ENCODE assay signal across 10 cellular contexts in the genomic region with DNA sequence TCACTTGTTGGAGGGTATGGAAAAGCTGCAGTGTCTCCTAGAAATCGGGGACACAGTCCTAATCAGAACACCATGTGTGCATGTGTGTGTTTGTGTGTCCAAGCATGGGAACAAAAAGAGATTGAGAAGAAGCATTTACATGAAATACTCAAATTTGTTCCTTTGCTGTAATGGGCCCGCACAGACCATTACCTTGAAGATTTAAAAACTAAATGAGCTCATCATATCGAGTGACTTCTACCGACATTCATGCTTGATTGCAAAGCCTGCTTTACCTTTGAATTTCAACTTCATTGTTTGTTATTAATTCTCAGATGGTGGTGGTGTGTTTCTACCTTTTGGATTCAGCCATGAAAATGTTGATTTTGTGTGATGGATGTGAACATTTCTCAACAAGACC.
DNase-seq lines count a peak whose midpoint lies in the region; ATAC-seq, FAIRE-seq and TF ChIP-seq lines count a peak whose summit lies in the region.
"Had no signal": no experiment of that assay in that cellular context is flagged by ENCODE, and none has a peak within 500 bp of the region (broad histone marks: within the 10 kb centered on the region; RNA-seq: fewer than 3 reads in every experiment).

No MANE protein-coding gene starts in this region.

- peak overlapping the region; percentile 51 for H3K4me3 ChIP-seq in DOHH2 (ENCODE audit: low read length)
- no peak overlapping the region for H3K4me3 ChIP-seq in spleen
- no peak overlapping the region for H3K4me3 ChIP-seq in kidney (ENCODE audit: low read length in 2 of 2)

- intact Hi-C loops in spleen (cut with DNase I; ENCODE audit: low total_unique reads): no loop called here
- intact Hi-C loops in kidney (cut with DNase I): loop anchor here (10.0 kb wide), 1 partner anchor 102 kb away; no protein-coding TSS in a partner anchor

- DNase-seq in T-helper 17 cell (no peak), fibroblast of peridontal ligament (ENCODE audit: extremely low read depth) (peak; percentile 1), spleen (no peak), occipital lobe (lab: John Stamatoyannopoulos, UW) (no peak), SW480 (ENCODE audit: low spot score) (no peak), kidney (no peak)
- no peak for DNase-seq in stimulated activated CD4-positive, alpha-beta T cell treated with anti-CD3 and anti-CD28 coated beads, Interleukin-12 subunit alpha, Interleukin-12 subunit beta, amount 100 ng/mL, for 4 hours
- DNase-seq: activated T-cell treated with anti-CD3 and anti-CD28 coated beads, Interleukin-2, amount 50 U/mL, for 48 hours had no signal

- H3K36me3 Mint-ChIP-seq in T-helper 17 cell (ENCODE audit: low read depth): no peaks in the 10 kb centered on the region

- H3K27ac Mint-ChIP-seq in T-helper 17 cell: peak overlapping the region; percentile 93
- H3K27ac Mint-ChIP-seq: progenitor cell of endocrine pancreas had no signal

- H3K27me3 ChIP-seq in DOHH2 (ENCODE audit: control insufficient read depth, low read length) (no peaks in the 10 kb centered on the region), spleen (replicated peaks in 1 of 7) (no peaks in the 10 kb centered on the region)

- peak overlapping the region; percentile 67 for H3K4me2 ChIP-seq in DOHH2 (ENCODE audit: low read length)

- H3K4me1 Mint-ChIP-seq in T-helper 17 cell: peaks cover 64% of the 10 kb centered on the region

- no peaks in the 10 kb centered on the region for H3K9me3 ChIP-seq in DOHH2 (ENCODE audit: control insufficient read depth, insufficient read depth, low read length)
- H3K9me3 ChIP-seq in T-helper 17 cell (ENCODE audit: control insufficient read depth, low read length, poor library complexity, severe bottlenecking): no peaks in the 10 kb centered on the region
- no peaks in the 10 kb centered on the region for H3K9me3 ChIP-seq in spleen
- H3K9me3 ChIP-seq in kidney (ENCODE audit: control insufficient read depth in 1 of 2, low read length in 2 of 2): no peaks in the 10 kb centered on the region

- H3K4me1 ChIP-seq in DOHH2 (ENCODE audit: control insufficient read depth, low read length) (peaks cover 74% of the 10 kb centered on the region), spleen (peaks cover 59 to 100% (median 98%) of the 10 kb centered on the region in 6 donors), kidney (ENCODE audit: control insufficient read depth in 1 of 2, insufficient read depth in 1 of 2, low read depth in 1 of 2, low read length in 2 of 2) (peaks cover 85 to 92% of the 10 kb centered on the region in 2 donors)

- no peak for ATAC-seq in T-helper 17 cell

- peaks cover 3% of the 10 kb centered on the region for H3F3A ChIP-seq in DOHH2 (ENCODE audit: control insufficient read depth, insufficient read depth)

- peak overlapping the region; percentile 78 for H3K4me3 Mint-ChIP-seq in T-helper 17 cell

- no peaks in the 10 kb centered on the region for H3K9me2 ChIP-seq in DOHH2 (replicated peaks; ENCODE audit: control insufficient read depth, low read length)

- no peaks in the 10 kb centered on the region for H3K79me2 ChIP-seq in DOHH2 (ENCODE audit: control insufficient read depth, low read length)

- H3K27ac ChIP-seq in DOHH2 (ENCODE audit: low read depth, low read length) (peak overlapping the region; percentile 67), spleen (peak overlapping the region; percentile 8 to 92 (median 87)), kidney (ENCODE audit: low read depth in 2 of 2, low read length in 2 of 2) (peak overlapping the region in 1 of 2 donors; percentile 28)

- no peak for FAIRE-seq in kidney (lab: Jason Lieb, UNC)

- no peak for TF ChIP-seq POLR2A in spleen (IDR thresholded peaks at IDR 0.05)

- TF ChIP-seq CTCF in DOHH2 (IDR thresholded peaks at IDR 0.05; ENCODE audit: low read depth, low read length, poor library complexity, severe bottlenecking): no peak
- no peak for TF ChIP-seq CTCF in spleen (IDR thresholded peaks at IDR 0.05 in 8 of 11, conservative IDR thresholded peaks at IDR 0.05 in 3 of 11)
- TF ChIP-seq CTCF in kidney (IDR thresholded peaks at IDR 0.05; ENCODE audit: borderline replicate concordance, extremely low read depth, insufficient read depth): no peak

- no peaks in the 10 kb centered on the region for H3K27me3 Mint-ChIP-seq in T-helper 17 cell
- H3K27me3 Mint-ChIP-seq: progenitor cell of endocrine pancreas had no signal

- no peak overlapping the region for H3K9ac ChIP-seq in kidney (ENCODE audit: low read length in 2 of 2)

- 81 to 87% (median 84%) methylated on average over 4 of the region's 4 CpGs for WGBS in spleen, 5 donors

- no peaks in the 10 kb centered on the region for H3K36me3 ChIP-seq in DOHH2 (ENCODE audit: control insufficient read depth, low read length)
- H3K36me3 ChIP-seq in spleen: no peaks in the 10 kb centered on the region
- peaks cover 0 to 4% of the 10 kb centered on the region in 2 donors for H3K36me3 ChIP-seq in kidney (ENCODE audit: control insufficient read depth in 1 of 2, insufficient read depth in 2 of 2, low read length in 2 of 2)

- no peaks in the 10 kb centered on the region for H4K20me1 ChIP-seq in DOHH2 (ENCODE audit: control insufficient read depth, insufficient read depth, low read depth, low read length)
